In the genomic region with DNA sequence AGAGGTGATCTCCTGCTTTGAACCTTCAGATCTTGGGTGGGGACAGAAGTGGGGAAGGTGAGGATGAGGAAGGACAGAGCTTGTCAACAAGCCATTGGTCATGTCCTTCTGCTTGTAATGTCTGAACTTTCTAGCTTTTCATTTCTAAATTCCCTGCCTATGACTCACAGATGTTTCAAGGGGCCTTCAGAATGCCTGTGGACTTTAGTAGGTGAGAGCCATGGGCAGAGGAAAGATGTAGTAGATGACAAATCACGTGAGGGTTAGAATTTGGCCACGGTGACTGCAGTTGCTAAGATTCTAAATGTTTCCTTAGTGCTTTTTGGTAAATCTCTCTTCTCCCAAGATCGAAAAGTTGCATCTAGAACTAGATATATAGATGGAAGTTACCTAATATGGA, we compare ENCODE assay signal across 1 cellular context.
A peak's percentile ranks its signal among the peaks of the same experiment; 100 is the strongest.
TF ChIP-seq lines count a peak whose summit lies in the region.

No MANE protein-coding gene starts in this region.

TF ChIP-seq in HepG2, 621 proteins besides CTCF, POLR2A, EP300 and RAD21:
- TF ChIP-seq FOXA1 (IDR thresholded peaks at IDR 0.05), result no peak
- peak; percentile 38; the same call in 1 of the 2 replicates for TF ChIP-seq FOXA1 (CRISPR knock-in tag; IDR thresholded peaks at IDR 0.05)
- TF ChIP-seq, protein P1, sequence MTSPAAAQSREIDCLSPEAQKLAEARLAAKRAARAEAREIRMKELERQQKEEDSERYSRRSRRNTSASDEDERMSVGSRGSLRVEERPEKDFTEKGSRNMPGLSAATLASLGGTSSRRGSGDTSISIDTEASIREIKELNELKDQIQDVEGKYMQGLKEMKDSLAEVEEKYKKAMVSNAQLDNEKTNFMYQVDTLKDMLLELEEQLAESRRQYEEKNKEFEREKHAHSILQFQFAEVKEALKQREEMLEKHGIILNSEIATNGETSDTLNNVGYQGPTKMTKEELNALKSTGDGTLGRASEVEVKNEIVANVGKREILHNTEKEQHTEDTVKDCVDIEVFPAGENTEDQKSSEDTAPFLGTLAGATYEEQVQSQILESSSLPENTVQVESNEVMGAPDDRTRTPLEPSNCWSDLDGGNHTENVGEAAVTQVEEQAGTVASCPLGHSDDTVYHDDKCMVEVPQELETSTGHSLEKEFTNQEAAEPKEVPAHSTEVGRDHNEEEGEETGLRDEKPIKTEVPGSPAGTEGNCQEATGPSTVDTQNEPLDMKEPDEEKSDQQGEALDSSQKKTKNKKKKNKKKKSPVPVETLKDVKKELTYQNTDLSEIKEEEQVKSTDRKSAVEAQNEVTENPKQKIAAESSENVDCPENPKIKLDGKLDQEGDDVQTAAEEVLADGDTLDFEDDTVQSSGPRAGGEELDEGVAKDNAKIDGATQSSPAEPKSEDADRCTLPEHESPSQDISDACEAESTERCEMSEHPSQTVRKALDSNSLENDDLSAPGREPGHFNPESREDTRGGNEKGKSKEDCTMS (CRISPR knock-in tag; conservative IDR thresholded peaks at IDR 0.05), result no peak
- TF ChIP-seq FOSL2 (CRISPR knock-in tag; IDR thresholded peaks at IDR 0.05), result peak; percentile 78
- TF ChIP-seq FOSL1 (CRISPR knock-in tag; IDR thresholded peaks at IDR 0.05; ENCODE audit: borderline replicate concordance), result 0 out of 2 replicates have a peak, but pooled peaks have one; percentile 40
- TF ChIP-seq TEAD3 (CRISPR knock-in tag; optimal IDR thresholded peaks at IDR 0.05; ENCODE audit: borderline replicate concordance), result peak; percentile 58
- no peak for TF ChIP-seq ZNF547 (CRISPR knock-in tag; IDR thresholded peaks at IDR 0.05)
- 0 out of 2 replicates have a peak, but pooled peaks have one; percentile 31 for TF ChIP-seq JUN (CRISPR knock-in tag; IDR thresholded peaks at IDR 0.05)
- TF ChIP-seq RFX3 (CRISPR knock-in tag; IDR thresholded peaks at IDR 0.05), result no peak
- TF ChIP-seq ZIK1 (CRISPR knock-in tag; IDR thresholded peaks at IDR 0.05; ENCODE audit: borderline replicate concordance, low read depth), result no peak
- TF ChIP-seq CHD2 (IDR thresholded peaks at IDR 0.05; ENCODE audit: low read depth, low read length), result no peak
- TF ChIP-seq BHLHE40 (IDR thresholded peaks at IDR 0.05; ENCODE audit: low read length), result peak; percentile 74
- peak; percentile 30; the same call in 1 of the 2 replicates for TF ChIP-seq FOXA3 (CRISPR knock-in tag; IDR thresholded peaks at IDR 0.05)
- no peak for TF ChIP-seq KLF9 (CRISPR knock-in tag; IDR thresholded peaks at IDR 0.05; ENCODE audit: low read depth)
- TF ChIP-seq KDM5A (IDR thresholded peaks at IDR 0.05; ENCODE audit: borderline replicate concordance, low read length), result no peak
- TF ChIP-seq, protein P2, sequence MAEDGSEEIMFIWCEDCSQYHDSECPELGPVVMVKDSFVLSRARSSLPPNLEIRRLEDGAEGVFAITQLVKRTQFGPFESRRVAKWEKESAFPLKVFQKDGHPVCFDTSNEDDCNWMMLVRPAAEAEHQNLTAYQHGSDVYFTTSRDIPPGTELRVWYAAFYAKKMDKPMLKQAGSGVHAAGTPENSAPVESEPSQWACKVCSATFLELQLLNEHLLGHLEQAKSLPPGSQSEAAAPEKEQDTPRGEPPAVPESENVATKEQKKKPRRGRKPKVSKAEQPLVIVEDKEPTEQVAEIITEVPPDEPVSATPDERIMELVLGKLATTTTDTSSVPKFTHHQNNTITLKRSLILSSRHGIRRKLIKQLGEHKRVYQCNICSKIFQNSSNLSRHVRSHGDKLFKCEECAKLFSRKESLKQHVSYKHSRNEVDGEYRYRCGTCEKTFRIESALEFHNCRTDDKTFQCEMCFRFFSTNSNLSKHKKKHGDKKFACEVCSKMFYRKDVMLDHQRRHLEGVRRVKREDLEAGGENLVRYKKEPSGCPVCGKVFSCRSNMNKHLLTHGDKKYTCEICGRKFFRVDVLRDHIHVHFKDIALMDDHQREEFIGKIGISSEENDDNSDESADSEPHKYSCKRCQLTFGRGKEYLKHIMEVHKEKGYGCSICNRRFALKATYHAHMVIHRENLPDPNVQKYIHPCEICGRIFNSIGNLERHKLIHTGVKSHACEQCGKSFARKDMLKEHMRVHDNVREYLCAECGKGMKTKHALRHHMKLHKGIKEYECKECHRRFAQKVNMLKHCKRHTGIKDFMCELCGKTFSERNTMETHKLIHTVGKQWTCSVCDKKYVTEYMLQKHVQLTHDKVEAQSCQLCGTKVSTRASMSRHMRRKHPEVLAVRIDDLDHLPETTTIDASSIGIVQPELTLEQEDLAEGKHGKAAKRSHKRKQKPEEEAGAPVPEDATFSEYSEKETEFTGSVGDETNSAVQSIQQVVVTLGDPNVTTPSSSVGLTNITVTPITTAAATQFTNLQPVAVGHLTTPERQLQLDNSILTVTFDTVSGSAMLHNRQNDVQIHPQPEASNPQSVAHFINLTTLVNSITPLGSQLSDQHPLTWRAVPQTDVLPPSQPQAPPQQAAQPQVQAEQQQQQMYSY (CRISPR knock-in tag; IDR thresholded peaks at IDR 0.05), result no peak
- no peak for TF ChIP-seq GTF2F1 (IDR thresholded peaks at IDR 0.05; ENCODE audit: low read length)
- TF ChIP-seq, protein P3, sequence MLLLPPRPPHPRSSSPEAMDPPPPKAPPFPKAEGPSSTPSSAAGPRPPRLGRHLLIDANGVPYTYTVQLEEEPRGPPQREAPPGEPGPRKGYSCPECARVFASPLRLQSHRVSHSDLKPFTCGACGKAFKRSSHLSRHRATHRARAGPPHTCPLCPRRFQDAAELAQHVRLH (CRISPR knock-in tag; IDR thresholded peaks at IDR 0.05; ENCODE audit: borderline replicate concordance, low read depth), result no peak
- TF ChIP-seq ZNF33A (CRISPR knock-in tag; IDR thresholded peaks at IDR 0.05; ENCODE audit: borderline replicate concordance), result no peak
- TF ChIP-seq, protein P4, sequence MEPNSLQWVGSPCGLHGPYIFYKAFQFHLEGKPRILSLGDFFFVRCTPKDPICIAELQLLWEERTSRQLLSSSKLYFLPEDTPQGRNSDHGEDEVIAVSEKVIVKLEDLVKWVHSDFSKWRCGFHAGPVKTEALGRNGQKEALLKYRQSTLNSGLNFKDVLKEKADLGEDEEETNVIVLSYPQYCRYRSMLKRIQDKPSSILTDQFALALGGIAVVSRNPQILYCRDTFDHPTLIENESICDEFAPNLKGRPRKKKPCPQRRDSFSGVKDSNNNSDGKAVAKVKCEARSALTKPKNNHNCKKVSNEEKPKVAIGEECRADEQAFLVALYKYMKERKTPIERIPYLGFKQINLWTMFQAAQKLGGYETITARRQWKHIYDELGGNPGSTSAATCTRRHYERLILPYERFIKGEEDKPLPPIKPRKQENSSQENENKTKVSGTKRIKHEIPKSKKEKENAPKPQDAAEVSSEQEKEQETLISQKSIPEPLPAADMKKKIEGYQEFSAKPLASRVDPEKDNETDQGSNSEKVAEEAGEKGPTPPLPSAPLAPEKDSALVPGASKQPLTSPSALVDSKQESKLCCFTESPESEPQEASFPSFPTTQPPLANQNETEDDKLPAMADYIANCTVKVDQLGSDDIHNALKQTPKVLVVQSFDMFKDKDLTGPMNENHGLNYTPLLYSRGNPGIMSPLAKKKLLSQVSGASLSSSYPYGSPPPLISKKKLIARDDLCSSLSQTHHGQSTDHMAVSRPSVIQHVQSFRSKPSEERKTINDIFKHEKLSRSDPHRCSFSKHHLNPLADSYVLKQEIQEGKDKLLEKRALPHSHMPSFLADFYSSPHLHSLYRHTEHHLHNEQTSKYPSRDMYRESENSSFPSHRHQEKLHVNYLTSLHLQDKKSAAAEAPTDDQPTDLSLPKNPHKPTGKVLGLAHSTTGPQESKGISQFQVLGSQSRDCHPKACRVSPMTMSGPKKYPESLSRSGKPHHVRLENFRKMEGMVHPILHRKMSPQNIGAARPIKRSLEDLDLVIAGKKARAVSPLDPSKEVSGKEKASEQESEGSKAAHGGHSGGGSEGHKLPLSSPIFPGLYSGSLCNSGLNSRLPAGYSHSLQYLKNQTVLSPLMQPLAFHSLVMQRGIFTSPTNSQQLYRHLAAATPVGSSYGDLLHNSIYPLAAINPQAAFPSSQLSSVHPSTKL (CRISPR knock-in tag; IDR thresholded peaks at IDR 0.05), result 0 out of 2 replicates have a peak, but pooled peaks have one; percentile 10
- TF ChIP-seq ARNTL (CRISPR knock-in tag; IDR thresholded peaks at IDR 0.05), result no peak
- TF ChIP-seq PITX1 (CRISPR knock-in tag; IDR thresholded peaks at IDR 0.05), result no peak
- TF ChIP-seq ZNF44 (CRISPR knock-in tag; IDR thresholded peaks at IDR 0.05), result no peak
- no peak for TF ChIP-seq KAT8 (CRISPR knock-in tag; IDR thresholded peaks at IDR 0.05)
- no peak for TF ChIP-seq ZNF724P (CRISPR knock-in tag; IDR thresholded peaks at IDR 0.05; ENCODE audit: borderline replicate concordance)
- TF ChIP-seq ZNF841 (CRISPR knock-in tag; IDR thresholded peaks at IDR 0.05; ENCODE audit: borderline replicate concordance), result no peak
- no peak for TF ChIP-seq HMG20A (CRISPR knock-in tag; IDR thresholded peaks at IDR 0.05; ENCODE audit: borderline replicate concordance)
- no peak for TF ChIP-seq ZNF510 (CRISPR knock-in tag; IDR thresholded peaks at IDR 0.05; ENCODE audit: low read depth)
- TF ChIP-seq, protein P5, sequence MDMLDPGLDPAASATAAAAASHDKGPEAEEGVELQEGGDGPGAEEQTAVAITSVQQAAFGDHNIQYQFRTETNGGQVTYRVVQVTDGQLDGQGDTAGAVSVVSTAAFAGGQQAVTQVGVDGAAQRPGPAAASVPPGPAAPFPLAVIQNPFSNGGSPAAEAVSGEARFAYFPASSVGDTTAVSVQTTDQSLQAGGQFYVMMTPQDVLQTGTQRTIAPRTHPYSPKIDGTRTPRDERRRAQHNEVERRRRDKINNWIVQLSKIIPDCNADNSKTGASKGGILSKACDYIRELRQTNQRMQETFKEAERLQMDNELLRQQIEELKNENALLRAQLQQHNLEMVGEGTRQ (IDR thresholded peaks at IDR 0.05; ENCODE audit: low read depth, low read length), result peak; percentile 54; the same call in 1 of the 2 replicates
- TF ChIP-seq, protein P5 (CRISPR knock-in tag; IDR thresholded peaks at IDR 0.05; ENCODE audit: borderline replicate concordance), result peak; percentile 49; the same call in 1 of the 2 replicates
- TF ChIP-seq, protein P6, sequence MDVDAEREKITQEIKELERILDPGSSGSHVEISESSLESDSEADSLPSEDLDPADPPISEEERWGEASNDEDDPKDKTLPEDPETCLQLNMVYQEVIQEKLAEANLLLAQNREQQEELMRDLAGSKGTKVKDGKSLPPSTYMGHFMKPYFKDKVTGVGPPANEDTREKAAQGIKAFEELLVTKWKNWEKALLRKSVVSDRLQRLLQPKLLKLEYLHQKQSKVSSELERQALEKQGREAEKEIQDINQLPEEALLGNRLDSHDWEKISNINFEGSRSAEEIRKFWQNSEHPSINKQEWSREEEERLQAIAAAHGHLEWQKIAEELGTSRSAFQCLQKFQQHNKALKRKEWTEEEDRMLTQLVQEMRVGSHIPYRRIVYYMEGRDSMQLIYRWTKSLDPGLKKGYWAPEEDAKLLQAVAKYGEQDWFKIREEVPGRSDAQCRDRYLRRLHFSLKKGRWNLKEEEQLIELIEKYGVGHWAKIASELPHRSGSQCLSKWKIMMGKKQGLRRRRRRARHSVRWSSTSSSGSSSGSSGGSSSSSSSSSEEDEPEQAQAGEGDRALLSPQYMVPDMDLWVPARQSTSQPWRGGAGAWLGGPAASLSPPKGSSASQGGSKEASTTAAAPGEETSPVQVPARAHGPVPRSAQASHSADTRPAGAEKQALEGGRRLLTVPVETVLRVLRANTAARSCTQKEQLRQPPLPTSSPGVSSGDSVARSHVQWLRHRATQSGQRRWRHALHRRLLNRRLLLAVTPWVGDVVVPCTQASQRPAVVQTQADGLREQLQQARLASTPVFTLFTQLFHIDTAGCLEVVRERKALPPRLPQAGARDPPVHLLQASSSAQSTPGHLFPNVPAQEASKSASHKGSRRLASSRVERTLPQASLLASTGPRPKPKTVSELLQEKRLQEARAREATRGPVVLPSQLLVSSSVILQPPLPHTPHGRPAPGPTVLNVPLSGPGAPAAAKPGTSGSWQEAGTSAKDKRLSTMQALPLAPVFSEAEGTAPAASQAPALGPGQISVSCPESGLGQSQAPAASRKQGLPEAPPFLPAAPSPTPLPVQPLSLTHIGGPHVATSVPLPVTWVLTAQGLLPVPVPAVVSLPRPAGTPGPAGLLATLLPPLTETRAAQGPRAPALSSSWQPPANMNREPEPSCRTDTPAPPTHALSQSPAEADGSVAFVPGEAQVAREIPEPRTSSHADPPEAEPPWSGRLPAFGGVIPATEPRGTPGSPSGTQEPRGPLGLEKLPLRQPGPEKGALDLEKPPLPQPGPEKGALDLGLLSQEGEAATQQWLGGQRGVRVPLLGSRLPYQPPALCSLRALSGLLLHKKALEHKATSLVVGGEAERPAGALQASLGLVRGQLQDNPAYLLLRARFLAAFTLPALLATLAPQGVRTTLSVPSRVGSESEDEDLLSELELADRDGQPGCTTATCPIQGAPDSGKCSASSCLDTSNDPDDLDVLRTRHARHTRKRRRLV (CRISPR knock-in tag; IDR thresholded peaks at IDR 0.05), result no peak
- TF ChIP-seq HOXA7 (CRISPR knock-in tag; IDR thresholded peaks at IDR 0.05), result no peak
- TF ChIP-seq YEATS2 (CRISPR knock-in tag; IDR thresholded peaks at IDR 0.05; ENCODE audit: borderline replicate concordance), result no peak
- TF ChIP-seq FOXC1 (CRISPR knock-in tag; IDR thresholded peaks at IDR 0.05; ENCODE audit: borderline replicate concordance), result no peak
- no peak for TF ChIP-seq TCF7 (IDR thresholded peaks at IDR 0.05; ENCODE audit: low read depth)
TF ChIP-seq in HepG2: peak in this region for 9.
